ENCODE assay signal across 23 cellular contexts in genomic region chr21:28091500-28091899, GRCh38.
"Had no signal": no experiment of that assay in that cellular context is flagged by ENCODE, and none has a peak within 500 bp of the region (broad histone marks: within the 10 kb centered on the region; RNA-seq: fewer than 3 reads in every experiment).

No MANE protein-coding gene starts in this region.

- H3K27me3 ChIP-seq: Peyer's patch had no signal

- H3K27ac ChIP-seq: KMS-11, Peyer's patch, RWPE1 had no signal

- DNase-seq: activated CD4-positive, alpha-beta T cell treated with anti-CD3 and anti-CD28 coated beads for 48 hours; activated CD4-positive, alpha-beta T cell treated with anti-CD3 and anti-CD28 coated beads, Interleukin-2, amount 50 U/mL, for 4 hours; activated CD8-positive, alpha-beta memory T cell treated with anti-CD3 and anti-CD28 coated beads, Interleukin-2, amount 50 U/mL, for 48 hours; activated CD8-positive, alpha-beta T cell treated with anti-CD3 and anti-CD28 coated beads, Interleukin-2, amount 10 ng/mL, durations not matched to agents 7 days and 5 days; activated effector memory CD4-positive, alpha-beta T cell treated with Interleukin-2 at 50 U/mL for 16 hours; activated naive CD4-positive, alpha-beta T cell; activated T-cell treated with anti-CD3 and anti-CD28 coated beads, Interleukin-2, amount 50 U/mL, for 1 hour; aorta; NCI-H1092; NCI-H1417; NCI-H1930; NCI-H2107; NCI-H2171 treated with DMSO at 0.1 percent for 48 hours; NCI-H226; NCI-H526 treated with DMSO at 0.1 percent for 48 hours; NCI-H82; NK-92 treated with Interleukin-12 subunit alpha and Interleukin-12 subunit beta, amount 100 ng/mL, for 24 hours; Peyer's patch; SHP77 treated with DMSO at 0.1 percent for 48 hours had no signal

- H3K4me1 ChIP-seq: Peyer's patch had no signal

- H3K36me3 ChIP-seq: Peyer's patch had no signal

- H3K9me3 Mint-ChIP-seq: activated naive CD4-positive, alpha-beta T cell treated with anti-CD3 and anti-CD28 coated beads, Interleukin-2, amount 50 U/mL, for 24 hours had no signal

- H3K4me2 ChIP-seq: KMS-11 had no signal

- H3K9ac ChIP-seq: KMS-11 had no signal

- H3K4me1 Mint-ChIP-seq: activated naive CD4-positive, alpha-beta T cell treated with anti-CD3 and anti-CD28 coated beads, Interleukin-2, amount 50 U/mL, for 24 hours had no signal

- H3K36me3 Mint-ChIP-seq: activated naive CD4-positive, alpha-beta T cell treated with anti-CD3 and anti-CD28 coated beads, Interleukin-2, amount 50 U/mL, for 24 hours had no signal

- H3K4me3 ChIP-seq: Peyer's patch had no signal

- H3K9me3 ChIP-seq: Peyer's patch had no signal

- H3K4me3 Mint-ChIP-seq: activated CD8-positive, alpha-beta T cell treated with anti-CD3 and anti-CD28 coated beads, Interleukin-2, amount 10 ng/mL, durations not matched to agents 7 days and 5 days; activated naive CD4-positive, alpha-beta T cell treated with anti-CD3 and anti-CD28 coated beads, Interleukin-2, amount 50 U/mL, for 24 hours; T-helper 1 cell treated with Interleukin-12 subunit alpha and Interleukin-12 subunit beta and Interleukin-4 antibody, amounts not matched to agents 30 μg/mL and 1 μg/mL, for 36 hours had no signal

- H3K27ac Mint-ChIP-seq: activated CD8-positive, alpha-beta T cell treated with anti-CD3 and anti-CD28 coated beads, Interleukin-2, amount 10 ng/mL, durations not matched to agents 7 days and 5 days; activated naive CD4-positive, alpha-beta T cell treated with anti-CD3 and anti-CD28 coated beads, Interleukin-2, amount 50 U/mL, for 24 hours; T-helper 1 cell treated with Interleukin-12 subunit alpha and Interleukin-12 subunit beta and Interleukin-4 antibody, amounts not matched to agents 30 μg/mL and 1 μg/mL, for 36 hours had no signal
